28 cellular contexts compared by ENCODE assay signal in the genomic region with DNA sequence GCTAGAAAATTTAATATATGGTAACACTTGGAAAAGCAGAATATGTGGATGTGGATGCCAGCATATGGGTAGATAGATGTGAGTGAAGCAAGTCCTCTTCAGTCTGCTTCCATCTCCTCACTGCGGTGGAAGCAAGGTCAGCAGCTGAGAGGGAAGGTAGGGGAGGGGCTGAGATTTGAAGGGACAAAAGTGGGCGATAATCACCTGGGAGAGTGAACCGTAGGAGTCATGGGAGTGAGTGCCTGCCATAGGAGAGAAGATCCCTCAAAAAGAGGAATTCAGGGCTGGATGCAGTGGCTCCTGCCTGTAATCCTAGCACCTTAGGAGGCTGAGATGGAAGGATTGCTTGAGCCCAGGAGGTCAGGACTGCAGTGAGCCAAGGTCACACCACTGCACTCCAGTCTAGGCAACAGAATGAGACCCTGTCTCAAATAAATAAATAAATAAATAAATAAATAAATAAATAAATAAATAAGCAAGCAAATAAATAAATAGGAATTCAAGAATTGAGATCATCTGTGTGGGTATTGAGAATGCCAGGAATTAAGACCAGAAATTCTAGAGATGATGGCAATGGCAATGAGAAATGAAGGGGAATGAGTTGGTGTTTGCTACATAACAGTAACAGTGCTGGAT.
"Had no signal": no experiment of that assay in that cellular context is flagged by ENCODE, and none has a peak within 500 bp of the region (broad histone marks: within the 10 kb centered on the region; RNA-seq: fewer than 3 reads in every experiment).

No MANE protein-coding gene starts in this region.

- H3K27me3 Mint-ChIP-seq: activated CD4-positive, alpha-beta memory T cell treated with anti-CD3 and anti-CD28 coated beads for 36 hours; activated naive CD4-positive, alpha-beta T cell treated with anti-CD3 and anti-CD28 coated beads, Interleukin-2, amount 10 ng/mL, durations not matched to agents 7 days and 5 days; activated naive CD8-positive, alpha-beta T cell treated with anti-CD3 and anti-CD28 coated beads, Interleukin-2, amount 10 ng/mL, durations not matched to agents 7 days and 5 days; memory B cell had no signal

- H3K9me3 Mint-ChIP-seq: activated CD4-positive, alpha-beta memory T cell treated with anti-CD3 and anti-CD28 coated beads for 36 hours; activated naive CD4-positive, alpha-beta T cell treated with anti-CD3 and anti-CD28 coated beads, Interleukin-2, amount 10 ng/mL, durations not matched to agents 7 days and 5 days; activated naive CD8-positive, alpha-beta T cell treated with anti-CD3 and anti-CD28 coated beads, Interleukin-2, amount 10 ng/mL, durations not matched to agents 7 days and 5 days; immature natural killer cell; memory B cell; nephron had no signal

- H3K36me3 ChIP-seq: gastroesophageal sphincter, pancreas, prostate gland had no signal

- H3K36me3 Mint-ChIP-seq: activated naive CD4-positive, alpha-beta T cell treated with anti-CD3 and anti-CD28 coated beads, Interleukin-2, amount 10 ng/mL, durations not matched to agents 7 days and 5 days; immature natural killer cell had no signal

- H3K4me2 ChIP-seq: hepatocyte had no signal

- H3K4me3 Mint-ChIP-seq: activated CD4-positive, alpha-beta memory T cell treated with anti-CD3 and anti-CD28 coated beads for 36 hours; activated naive CD4-positive, alpha-beta T cell treated with anti-CD3 and anti-CD28 coated beads, Interleukin-2, amount 10 ng/mL, durations not matched to agents 7 days and 5 days; activated naive CD8-positive, alpha-beta T cell treated with anti-CD3 and anti-CD28 coated beads, Interleukin-2, amount 10 ng/mL, durations not matched to agents 7 days and 5 days; immature natural killer cell; memory B cell; nephron had no signal

- H3K9me3 ChIP-seq: gastroesophageal sphincter, pancreas, prostate gland, testis had no signal

- H3K4me1 ChIP-seq: gastroesophageal sphincter, pancreas, prostate gland, testis had no signal

- H2AFZ ChIP-seq: hepatocyte had no signal

- H3K27me3 ChIP-seq: brain microvascular endothelial cell, dorsolateral prefrontal cortex, gastroesophageal sphincter, hepatocyte, pancreas, testis had no signal

- H3K4me1 Mint-ChIP-seq: activated naive CD4-positive, alpha-beta T cell treated with anti-CD3 and anti-CD28 coated beads, Interleukin-2, amount 10 ng/mL, durations not matched to agents 7 days and 5 days; activated naive CD8-positive, alpha-beta T cell treated with anti-CD3 and anti-CD28 coated beads, Interleukin-2, amount 10 ng/mL, durations not matched to agents 7 days and 5 days; immature natural killer cell had no signal

- H3K27ac ChIP-seq: brain microvascular endothelial cell, coronary artery, dorsolateral prefrontal cortex, gastroesophageal sphincter, hepatocyte, pancreas, prostate gland, skin epidermis, testis had no signal

- H3K27ac Mint-ChIP-seq: activated CD4-positive, alpha-beta memory T cell treated with anti-CD3 and anti-CD28 coated beads for 36 hours; activated naive CD4-positive, alpha-beta T cell treated with anti-CD3 and anti-CD28 coated beads, Interleukin-2, amount 10 ng/mL, durations not matched to agents 7 days and 5 days; activated naive CD8-positive, alpha-beta T cell treated with anti-CD3 and anti-CD28 coated beads, Interleukin-2, amount 10 ng/mL, durations not matched to agents 7 days and 5 days; immature natural killer cell; memory B cell; nephron had no signal

- ATAC-seq: activated CD4-positive, CD25-positive, alpha-beta regulatory T cell treated with anti-CD3 and anti-CD28 coated beads, Interleukin-2, amount 50 U/mL, for 24 hours; gastroesophageal sphincter; pancreas; sciatic nerve; stimulated activated naive CD8-positive, alpha-beta T cell treated with anti-CD3 and anti-CD28 coated beads, Interleukin-15, Interleukin-2, amounts not matched to agents 100 U/mL and 50 U/mL, for 24 hours had no signal

- H3K4me3 ChIP-seq: coronary artery, dorsolateral prefrontal cortex, gastroesophageal sphincter, hepatocyte, pancreas, prostate gland, skin epidermis, testis had no signal

- DNase-seq: activated CD4-positive, alpha-beta memory T cell treated with anti-CD3 and anti-CD28 coated beads for 36 hours; activated CD4-positive, alpha-beta T cell treated with anti-CD3 and anti-CD28 coated beads for 48 hours; activated CD8-positive, alpha-beta memory T cell treated with anti-CD3 and anti-CD28 coated beads, Interleukin-2, amount 50 U/mL, for 4 hours; activated gamma-delta T cell; activated naive CD4-positive, alpha-beta T cell treated with anti-CD3 and anti-CD28 coated beads, Interleukin-2, amount 10 ng/mL, durations not matched to agents 7 days and 5 days; activated naive CD8-positive, alpha-beta T cell treated with anti-CD3 and anti-CD28 coated beads, Interleukin-2, amount 10 ng/mL, durations not matched to agents 7 days and 5 days; activated T-cell treated with anti-CD3 and anti-CD28 coated beads, Interleukin-2, amount 50 U/mL, for 1 hour; brain microvascular endothelial cell; dorsolateral prefrontal cortex; effector memory CD4-positive, alpha-beta T cell; immature natural killer cell; kidney; pancreas; retina; stimulated activated CD4-positive, alpha-beta T cell treated with anti-CD3 and anti-CD28 coated beads, Interleukin-12 subunit alpha, Interleukin-12 subunit beta, amount 100 ng/mL, for 4 hours; stimulated activated CD4-positive, alpha-beta T cell treated with anti-CD3 and anti-CD28 coated beads, Interleukin-4, amount 100 ng/mL, for 1 hour; stimulated activated naive CD8-positive, alpha-beta T cell treated with anti-CD3 and anti-CD28 coated beads, Interleukin-15, Interleukin-2, amounts not matched to agents 100 U/mL and 50 U/mL, for 24 hours; testis; trophoblast cell had no signal
